8 cellular contexts compared by ENCODE assay signal in the genomic region with DNA sequence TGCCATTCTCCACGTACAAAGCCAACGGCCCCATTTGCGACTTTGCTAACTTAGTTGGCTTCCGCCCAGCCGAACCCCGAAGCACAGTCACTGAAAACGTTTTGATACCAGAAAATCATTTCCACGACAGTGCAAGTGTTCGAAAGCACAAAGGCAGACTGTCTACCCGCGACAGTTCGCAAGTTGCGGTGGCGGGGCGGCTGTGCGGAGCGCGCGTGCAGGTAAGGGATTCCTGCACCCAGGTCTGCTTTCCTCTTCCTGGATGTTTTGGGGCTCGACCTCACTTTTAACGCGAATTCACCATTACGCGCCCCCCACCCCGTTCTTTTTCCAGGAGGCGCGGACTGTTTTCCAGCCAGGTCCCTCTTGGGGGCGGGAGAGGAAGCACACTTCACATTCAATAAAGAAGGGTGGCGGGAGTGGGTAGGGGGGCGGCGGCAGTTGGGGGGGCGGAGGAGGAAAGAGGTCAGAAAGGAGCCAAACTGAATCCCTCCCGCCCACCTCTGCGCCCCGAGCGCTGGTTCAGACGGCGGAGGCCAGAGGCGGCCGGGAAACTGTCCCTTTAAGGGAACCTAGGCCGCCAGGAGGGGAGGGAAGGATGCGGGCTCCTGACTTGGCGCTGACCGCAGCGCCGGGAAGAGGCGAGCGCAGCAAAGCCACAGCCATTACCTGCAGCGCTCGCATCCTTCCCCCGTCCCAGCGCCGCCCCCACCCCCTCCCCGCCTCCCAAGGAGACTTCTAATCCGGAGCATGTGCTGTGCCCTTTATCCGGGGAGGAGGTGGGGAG.
DNase-seq lines count a peak whose midpoint lies in the region; ATAC-seq and TF ChIP-seq lines count a peak whose summit lies in the region.

No MANE protein-coding gene starts in this region.

- TF ChIP-seq CTCF in BJ (IDR thresholded peaks at IDR 0.05; ENCODE audit: insufficient read depth, low read depth, low read length) (no peak), colonic mucosa (IDR thresholded peaks at IDR 0.05) (no peak)

- H3K9me3 ChIP-seq in colonic mucosa = no peaks in the 10 kb centered on the region
- no peaks in the 10 kb centered on the region for H3K9me3 ChIP-seq in stomach smooth muscle (ENCODE audit: control insufficient read depth in 2 of 2, low read length in 2 of 2)

- CTCF ChIA-PET in BJ (lab: Yijun Ruan, JAX) = interaction anchor here (1.0 kb wide), 1 partner anchor 348 kb away, joined by 3 read pairs; no protein-coding TSS in a partner anchor

- H3K27me3 ChIP-seq in BJ (ENCODE audit: control insufficient read depth, insufficient read depth, low read length) (peaks cover 28% of the 10 kb centered on the region), colonic mucosa (no peaks in the 10 kb centered on the region), stomach smooth muscle (ENCODE audit: control insufficient read depth in 1 of 2, insufficient read depth in 2 of 2, low read length in 2 of 2) (peaks cover 0 to 3% of the 10 kb centered on the region in 2 donors)

- H3K4me1 ChIP-seq in colonic mucosa (no peaks in the 10 kb centered on the region), stomach smooth muscle (ENCODE audit: control insufficient read depth, insufficient read depth, low read length) (peaks cover 23% of the 10 kb centered on the region)

- POLR2A ChIA-PET in BJ (lab: Charles Lee) = no interaction called here

- H3K36me3 ChIP-seq in BJ (ENCODE audit: control insufficient read depth, insufficient read depth, low read length) (no peaks in the 10 kb centered on the region), colonic mucosa (no peaks in the 10 kb centered on the region), stomach smooth muscle (ENCODE audit: control insufficient read depth in 2 of 2, insufficient read depth in 2 of 2, low read length in 2 of 2) (no peaks in the 10 kb centered on the region)

- H3K27ac ChIP-seq in colonic mucosa (peak overlapping the region; percentile 55), stomach smooth muscle (ENCODE audit: low read length) (no peak overlapping the region)

- H3K4me3 ChIP-seq in BJ (ENCODE audit: low read depth, low read length) = peak overlapping the region; percentile 58
- H3K4me3 ChIP-seq in colonic mucosa = peak overlapping the region; percentile 62
- peak overlapping the region; percentile 65 to 80 for H3K4me3 ChIP-seq in stomach smooth muscle (ENCODE audit: low read length in 2 of 2)

- DNase-seq in BJ (ENCODE audit: low read depth) (no peak), HCEC 1CT (peak; percentile 43), NCI-H82 treated with DMSO at 0.1 percent for 48 hours (lab: John Stamatoyannopoulos, UW; ENCODE audit: unreplicated experiment) (peak; percentile 68), colonic mucosa (peak; percentile 48), left lobe of liver (ENCODE audit: low spot score) (peak; percentile 71), NCI-H446 treated with DMSO at 0.1 percent for 48 hours (lab: John Stamatoyannopoulos, UW) (no peak)

- intact Hi-C loops in colonic mucosa (cut with DNase I) = loop anchor here (2.0 to 10.0 kb wide), 2 partner anchors 107 to 119 kb away; partner anchors contain the start of gene KCTD1

- ATAC-seq in left lobe of liver (peak; percentile 81), HG03460 (IDR thresholded peaks at IDR 0.05; ENCODE audit: unreplicated experiment) (no peak)

- no peak overlapping the region for H3K9ac ChIP-seq in colonic mucosa (ENCODE audit: low read depth in 2 of 2, low read length in 2 of 2)
- H3K9ac ChIP-seq in stomach smooth muscle (ENCODE audit: low read length in 2 of 2) = peak overlapping the region in 1 of 2 donors; percentile 32

Comparison
In these comparisons a context has a peak if more than half of its experiments do, and no peak if none do; other contexts are left out.
1. DNase-seq: peak in HCEC 1CT (single experiment), NCI-H82 treated with DMSO at 0.1 percent for 48 hours (single experiment), colonic mucosa (single experiment) and left lobe of liver (single experiment); none in BJ (single experiment) and NCI-H446 treated with DMSO at 0.1 percent for 48 hours (single experiment).
2. Peak in every context shown above with its lines, with median percentiles within 50 percentile points of each other: H3K4me3 ChIP-seq.